In genomic region chr9:137666505-137666809, GRCh38 we compare ENCODE assay signal across 13 cellular contexts. TPM values are rescaled to one million over a fixed set of nuclear protein-coding genes. Genes with fewer than 3 reads are reported as not detected.
DNase-seq lines count a peak whose midpoint lies in the region; ATAC-seq and TF ChIP-seq lines count a peak whose summit lies in the region.
"Had no signal": no experiment of that assay in that cellular context is flagged by ENCODE, and none has a peak within 500 bp of the region (broad histone marks: within the 10 kb centered on the region; RNA-seq: fewer than 3 reads in every experiment).

No MANE protein-coding gene starts in this region.

- intact Hi-C loops in left cardiac atrium (cut with DNase I) = no loop called here

- no peaks in the 10 kb centered on the region for H3K27me3 Mint-ChIP-seq in progenitor cell of endocrine pancreas
- H3K27me3 Mint-ChIP-seq: activated naive CD8-positive, alpha-beta T cell treated with anti-CD3 and anti-CD28 coated beads, Interleukin-2, amount 10 ng/mL, durations not matched to agents 7 days and 5 days; naive thymus-derived CD4-positive, alpha-beta T cell had no signal

- H3K27ac ChIP-seq in RWPE1 (peak overlapping the region; percentile 4; the same call in 1 of the 2 replicates), WERI-Rb-1 (no peak overlapping the region)

- H3K4me1 Mint-ChIP-seq in progenitor cell of endocrine pancreas (ENCODE audit: low read depth) = peaks cover 53% of the 10 kb centered on the region

- H3K27ac Mint-ChIP-seq in progenitor cell of endocrine pancreas = peak overlapping the region; percentile 90
- H3K27ac Mint-ChIP-seq: activated naive CD8-positive, alpha-beta T cell treated with anti-CD3 and anti-CD28 coated beads, Interleukin-2, amount 10 ng/mL, durations not matched to agents 7 days and 5 days had no signal

- POLR2A ChIA-PET in RWPE1 (lab: Yijun Ruan, JAX; ENCODE audit: low non-redundant PET) = no interaction called here

- TF ChIP-seq CTCF in RWPE1 (conservative IDR thresholded peaks at IDR 0.05; ENCODE audit: low read depth) (no peak), progenitor cell of endocrine pancreas (IDR thresholded peaks at IDR 0.05; ENCODE audit: unreplicated experiment) (no peak), WERI-Rb-1 (IDR thresholded peaks at IDR 0.05; ENCODE audit: low read depth, low read length) (no peak)

- no peak overlapping the region for H3K4me3 ChIP-seq in WERI-Rb-1 (ENCODE audit: low read depth, low read length)

- H3K36me3 ChIP-seq in WERI-Rb-1 = peaks cover 11% of the 10 kb centered on the region

- H3K9me3 Mint-ChIP-seq in progenitor cell of endocrine pancreas (ENCODE audit: low read depth) = no peaks in the 10 kb centered on the region
- H3K9me3 Mint-ChIP-seq: activated naive CD8-positive, alpha-beta T cell treated with anti-CD3 and anti-CD28 coated beads, Interleukin-2, amount 10 ng/mL, durations not matched to agents 7 days and 5 days; naive thymus-derived CD4-positive, alpha-beta T cell had no signal

- H3K36me3 Mint-ChIP-seq in progenitor cell of endocrine pancreas (ENCODE audit: insufficient read depth) = peaks cover 11% of the 10 kb centered on the region

- no peak overlapping the region for H3K4me3 Mint-ChIP-seq in progenitor cell of endocrine pancreas (ENCODE audit: low read depth)
- H3K4me3 Mint-ChIP-seq: activated naive CD8-positive, alpha-beta T cell treated with anti-CD3 and anti-CD28 coated beads, Interleukin-2, amount 10 ng/mL, durations not matched to agents 7 days and 5 days had no signal

- no peaks in the 10 kb centered on the region for H3K27me3 ChIP-seq in WERI-Rb-1 (ENCODE audit: insufficient read depth, low read depth, severe bottlenecking)

- no peaks in the 10 kb centered on the region for H3K9me3 ChIP-seq in WERI-Rb-1 (ENCODE audit: severe bottlenecking)

- peak; percentile 16 to 35 for ATAC-seq in left cardiac atrium
- no peak for ATAC-seq in GM21447 (IDR thresholded peaks at IDR 0.05; ENCODE audit: unreplicated experiment)
- ATAC-seq: activated CD4-positive, CD25-positive, alpha-beta regulatory T cell treated with anti-CD3 and anti-CD28 coated beads, Interleukin-2, amount 50 U/mL, for 24 hours; naive thymus-derived CD4-positive, alpha-beta T cell had no signal

- DNase-seq in DMS153 (lab: John Stamatoyannopoulos, UW) = peak; percentile 24
- DNase-seq in DMS153 treated with DMSO at 0.1 percent for 48 hours (lab: John Stamatoyannopoulos, UW; ENCODE audit: unreplicated experiment) = no peak
- DNase-seq in RWPE1 (ENCODE audit: low spot score) = no peak
- no peak for DNase-seq in left cardiac atrium
- no peak for DNase-seq in progenitor cell of endocrine pancreas (ENCODE audit: low spot score, unreplicated experiment)
- DNase-seq in WERI-Rb-1 = no peak
- no peak for DNase-seq in HPDE6-E6E7 (ENCODE audit: extremely low spot score)
- DNase-seq: activated naive CD8-positive, alpha-beta T cell treated with anti-CD3 and anti-CD28 coated beads, Interleukin-2, amount 10 ng/mL, durations not matched to agents 7 days and 5 days; cortex of kidney; Kasumi-1; naive thymus-derived CD4-positive, alpha-beta T cell had no signal

- CTCF ChIA-PET in RWPE1 (lab: Yijun Ruan, JAX) = no interaction called here

RNA-seq across cellular contexts. Expression of gene EHMT1, which starts 47.7 kb away (rescaled TPM):
- total RNA-seq in left cardiac atrium (10 to 100 TPM; 31.9 to 38.1 TPM), progenitor cell of endocrine pancreas (159 and 167 TPM in 2 replicates)
